Comparison of ENCODE assay signal across 20 cellular contexts in genomic region chr2:28905533-28905932, GRCh38.
"Had no signal": no experiment of that assay in that cellular context is flagged by ENCODE, and none has a peak within 500 bp of the region (broad histone marks: within the 10 kb centered on the region; RNA-seq: fewer than 3 reads in every experiment).

No MANE protein-coding gene starts in this region.

- DNase-seq: activated CD4-positive, alpha-beta T cell treated with anti-CD3 and anti-CD28 coated beads, Interleukin-2, amount 50 U/mL, for 48 hours; activated CD4-positive, CD25-positive, alpha-beta regulatory T cell treated with anti-CD3 and anti-CD28 coated beads, Interleukin-2, amount 50 U/mL, for 72 hours; activated CD8-positive, alpha-beta memory T cell treated with anti-CD3 and anti-CD28 coated beads, Interleukin-2, amount 50 U/mL, for 4 hours; activated naive CD8-positive, alpha-beta T cell treated with anti-CD3 and anti-CD28 coated beads, Interleukin-2, amount 10 ng/mL, durations not matched to agents 7 days and 5 days; aorta; cerebellar nuclear complex; dermis blood vessel endothelial cell; islet precursor cell; SHP77; SK-N-SH; stimulated activated CD4-positive, alpha-beta T cell treated with anti-CD3 and anti-CD28 coated beads, Interleukin-2, amount 100 ng/mL, for 48 hours; stimulated activated naive B cell treated with anti-CD40 and anti-IgM and Interleukin-4, amounts not matched to agents 10 μg/mL and 1 μg/mL and 100 μg/mL, for 72 hours; T-cell; T1000; trophoblast cell had no signal

- H3K27ac Mint-ChIP-seq: natural killer cell treated with Interleukin-12 subunit alpha and Interleukin-12 subunit beta and Interleukin-15 and Interleukin-18, amount 100 ng/mL, for 72 hours; stimulated activated naive B cell treated with anti-CD40 and anti-IgM and Interleukin-4, amounts not matched to agents 10 μg/mL and 1 μg/mL and 100 μg/mL, for 72 hours had no signal

- H2AFZ ChIP-seq: hepatocyte had no signal

- ATAC-seq: left lobe of liver; natural killer cell treated with Interleukin-12 subunit alpha and Interleukin-12 subunit beta and Interleukin-15 and Interleukin-18, amount 100 ng/mL, for 72 hours; stimulated activated naive B cell treated with anti-CD40 and anti-IgM and Interleukin-4, amounts not matched to agents 10 μg/mL and 1 μg/mL and 100 μg/mL, for 72 hours; T-cell had no signal

- H3K4me1 ChIP-seq: breast epithelium had no signal

- H3K36me3 ChIP-seq: breast epithelium had no signal

- H3K4me3 Mint-ChIP-seq: activated naive CD8-positive, alpha-beta T cell treated with anti-CD3 and anti-CD28 coated beads, Interleukin-2, amount 10 ng/mL, durations not matched to agents 7 days and 5 days; natural killer cell treated with Interleukin-12 subunit alpha and Interleukin-12 subunit beta and Interleukin-15 and Interleukin-18, amount 100 ng/mL, for 72 hours; stimulated activated naive B cell treated with anti-CD40 and anti-IgM and Interleukin-4, amounts not matched to agents 10 μg/mL and 1 μg/mL and 100 μg/mL, for 72 hours; T-cell had no signal

- H3K9me3 Mint-ChIP-seq: activated naive CD8-positive, alpha-beta T cell treated with anti-CD3 and anti-CD28 coated beads, Interleukin-2, amount 10 ng/mL, durations not matched to agents 7 days and 5 days; natural killer cell treated with Interleukin-12 subunit alpha and Interleukin-12 subunit beta and Interleukin-15 and Interleukin-18, amount 100 ng/mL, for 72 hours; stimulated activated naive B cell treated with anti-CD40 and anti-IgM and Interleukin-4, amounts not matched to agents 10 μg/mL and 1 μg/mL and 100 μg/mL, for 72 hours; T-cell had no signal

- H3K27me3 Mint-ChIP-seq: activated naive CD8-positive, alpha-beta T cell treated with anti-CD3 and anti-CD28 coated beads, Interleukin-2, amount 10 ng/mL, durations not matched to agents 7 days and 5 days; natural killer cell treated with Interleukin-12 subunit alpha and Interleukin-12 subunit beta and Interleukin-15 and Interleukin-18, amount 100 ng/mL, for 72 hours; stimulated activated naive B cell treated with anti-CD40 and anti-IgM and Interleukin-4, amounts not matched to agents 10 μg/mL and 1 μg/mL and 100 μg/mL, for 72 hours; T-cell had no signal

- H3K9me3 ChIP-seq: breast epithelium, esophagus muscularis mucosa, SK-N-SH had no signal

- H3K4me2 ChIP-seq: hepatocyte, SK-N-SH had no signal

- H3K27me3 ChIP-seq: breast epithelium, esophagus muscularis mucosa, hepatocyte had no signal

- H3K27ac ChIP-seq: breast epithelium, esophagus muscularis mucosa, hepatocyte had no signal

- H3K9ac ChIP-seq: SK-N-SH had no signal

- H3K4me3 ChIP-seq: breast epithelium, esophagus muscularis mucosa, hepatocyte had no signal
